ENCODE assay signal across 8 cellular contexts in genomic region chr11:67804435-67805255, GRCh38.
DNase-seq lines count a peak whose midpoint lies in the region; ATAC-seq and TF ChIP-seq lines count a peak whose summit lies in the region.
"Not testable (repeated sequence)": the region's sequence is repeated elsewhere in the genome, so short reads cannot be mapped to it uniquely, and the experiment has no call there.

No MANE protein-coding gene starts in this region.

- H3K9ac ChIP-seq in Karpas-422 (ENCODE audit: low read length) (peak overlapping the region; percentile 84), SK-N-SH (peak overlapping the region; percentile 81), mucosa of rectum (ENCODE audit: low read depth in 1 of 2, low read length in 2 of 2) (peak overlapping the region; percentile 52 to 82)

- POLR2A ChIA-PET in SK-N-SH (lab: Yijun Ruan, JAX): not testable (repeated sequence)

- H3K36me3 ChIP-seq in GM23338 (ENCODE audit: insufficient read depth); Karpas-422 (ENCODE audit: insufficient read depth, low read length); SK-N-SH (replicated peaks in 1 of 2; ENCODE audit: control insufficient read depth in 1 of 2, insufficient read depth in 2 of 2, low read length in 1 of 2); mucosa of rectum (ENCODE audit: control insufficient read depth in 2 of 2, insufficient read depth in 2 of 2, low read length in 2 of 2): not testable (repeated sequence)

- TF ChIP-seq EP300 in SK-N-SH (IDR thresholded peaks at IDR 0.05; ENCODE audit: borderline replicate concordance in 1 of 2, low read depth in 1 of 2, low read length in 1 of 2): not testable (repeated sequence)

- peak; percentile 14 for DNase-seq in CD1c-positive myeloid dendritic cell (ENCODE audit: extremely low spot score)
- not testable (repeated sequence) for DNase-seq in GM23338 (ENCODE audit: low spot score); SK-N-SH
- peak; percentile 65 for DNase-seq in Karpas-422
- DNase-seq in fibroblast of the aortic adventitia (ENCODE audit: low read depth): peak; percentile 46
- peak; percentile 18 for DNase-seq in stimulated activated CD4-positive, alpha-beta T cell treated with anti-CD3 and anti-CD28 coated beads, Interleukin-4, amount 100 ng/mL, for 24 hours

- H3K4me2 ChIP-seq in GM23338: peak overlapping the region; percentile 83
- H3K4me2 ChIP-seq in Karpas-422 (ENCODE audit: low read depth, low read length, poor library complexity, severe bottlenecking): peak overlapping the region; percentile 91
- H3K4me2 ChIP-seq in SK-N-SH: peak overlapping the region; percentile 88

- not testable (repeated sequence) for H3K9me3 ChIP-seq in Karpas-422 (ENCODE audit: low read length); SK-N-SH; mucosa of rectum (ENCODE audit: control insufficient read depth in 2 of 2, low read length in 2 of 2)

- 1% methylated on average over 13 of the region's 47 CpGs for WGBS in SK-N-SH (ENCODE audit: low lambda C conversion rate)

- H4K20me1 ChIP-seq in GM23338 (replicated peaks; ENCODE audit: insufficient read depth); Karpas-422 (ENCODE audit: insufficient read depth, low read depth, low read length); SK-N-SH (ENCODE audit: insufficient read depth): not testable (repeated sequence)

- H3K4me1 Mint-ChIP-seq in GM23338: peaks cover 32% of the 10 kb centered on the region

- H3K9me2 ChIP-seq in GM23338 (ENCODE audit: insufficient read depth); Karpas-422 (replicated peaks; ENCODE audit: insufficient read depth, low read length); SK-N-SH: not testable (repeated sequence)

- H3K4me3 ChIP-seq in GM23338 (peak overlapping the region; percentile 73), Karpas-422 (ENCODE audit: low read length) (peak overlapping the region; percentile 83), SK-N-SH (ENCODE audit: low read depth in 2 of 2, low read length in 1 of 2) (peak overlapping the region; percentile 62 to 69), fibroblast of the aortic adventitia (ENCODE audit: low read depth, low read length) (peak overlapping the region; percentile 74), mucosa of rectum (ENCODE audit: low read length in 2 of 2) (peak overlapping the region; percentile 67 to 77)

- not testable (repeated sequence) for H3K27me3 ChIP-seq in GM23338 (ENCODE audit: insufficient read depth); Karpas-422 (ENCODE audit: low read length); SK-N-SH (ENCODE audit: insufficient read depth); mucosa of rectum (ENCODE audit: control insufficient read depth in 2 of 2, insufficient read depth in 2 of 2, low read length in 2 of 2)

- not testable (repeated sequence) for H2AFZ ChIP-seq in GM23338; Karpas-422 (ENCODE audit: low read length)
- H2AFZ ChIP-seq in SK-N-SH (ENCODE audit: low read depth): peak overlapping the region; percentile 83

- H3K9me3 Mint-ChIP-seq in GM23338: not testable (repeated sequence)

- peak overlapping the region; percentile 89 for H3K4me3 Mint-ChIP-seq in GM23338

- H3K4me1 ChIP-seq in GM23338 (ENCODE audit: insufficient read depth) (peaks cover 13% of the 10 kb centered on the region), Karpas-422 (ENCODE audit: low read length) (peaks cover 12% of the 10 kb centered on the region)
- not testable (repeated sequence) for H3K4me1 ChIP-seq in SK-N-SH (ENCODE audit: control insufficient read depth in 1 of 2, insufficient read depth in 2 of 2, low read depth in 1 of 2, low read length in 1 of 2); mucosa of rectum (ENCODE audit: control insufficient read depth in 2 of 2, insufficient read depth in 2 of 2, low read length in 2 of 2)

- H3K27ac ChIP-seq in GM23338 (ENCODE audit: low read depth); Karpas-422 (ENCODE audit: low read length): not testable (repeated sequence)
- H3K27ac ChIP-seq in SK-N-SH (ENCODE audit: low read depth in 2 of 2, low read length in 1 of 2) (peak overlapping the region; percentile 38 to 67; a peak in 3 of 4 replicates), angular gyrus (ENCODE audit: low read depth, low read length) (peak overlapping the region; percentile 30), mucosa of rectum (ENCODE audit: low read depth in 2 of 2, low read length in 2 of 2) (peak overlapping the region; percentile 47 to 48)

- not testable (repeated sequence) for TF ChIP-seq RAD21 in SK-N-SH (IDR thresholded peaks at IDR 0.05; ENCODE audit: low read length)

- CTCF ChIA-PET in SK-N-SH (lab: Yijun Ruan, JAX): not testable (repeated sequence)

- ATAC-seq in GM23338: peak; percentile 20; the same call in 2 of the 3 replicates

- H3F3A ChIP-seq in GM23338 (replicated peaks; ENCODE audit: low read depth); SK-N-SH (replicated peaks; ENCODE audit: insufficient read depth): not testable (repeated sequence)

- not testable (repeated sequence) for H3K36me3 Mint-ChIP-seq in GM23338 (ENCODE audit: low read depth)

- TF ChIP-seq CTCF in GM23338 (conservative IDR thresholded peaks at IDR 0.05; ENCODE audit: low read depth in 2 of 2): peak in 1 of 2 experiments; percentile 44; a peak in 2 of 4 replicates
- TF ChIP-seq CTCF in SK-N-SH (IDR thresholded peaks at IDR 0.05); fibroblast of the aortic adventitia (IDR thresholded peaks at IDR 0.05; ENCODE audit: insufficient read depth, low read length): not testable (repeated sequence)

- H3K27me3 Mint-ChIP-seq in GM23338 (ENCODE audit: insufficient read depth, low read depth, poor library complexity): not testable (repeated sequence)

- peak overlapping the region; percentile 83; the same call in 1 of the 2 replicates for H3K27ac Mint-ChIP-seq in GM23338

- H3K79me2 ChIP-seq in GM23338 (replicated peaks; ENCODE audit: insufficient read depth); Karpas-422 (ENCODE audit: low read length); SK-N-SH (ENCODE audit: insufficient read depth): not testable (repeated sequence)

TF ChIP-seq in SK-N-SH, 30 proteins besides CTCF, POLR2A, EP300 and RAD21:
- 0 out of 2 replicates have a peak, but pooled peaks have one; percentile 15 for TF ChIP-seq MAX (IDR thresholded peaks at IDR 0.05; ENCODE audit: low read depth)
- peak; percentile 91 for TF ChIP-seq MXI1 (IDR thresholded peaks at IDR 0.05; ENCODE audit: low read depth, low read length)
